In genomic region chr14:88017503-88017902, GRCh38 we compare ENCODE assay signal across 18 cellular contexts. TPM values are rescaled to one million over a fixed set of nuclear protein-coding genes. Genes with fewer than 3 reads are reported as not detected.
A peak's percentile ranks its signal among the peaks of the same experiment; 100 is the strongest.
DNase-seq lines count a peak whose midpoint lies in the region; ATAC-seq, FAIRE-seq and TF ChIP-seq lines count a peak whose summit lies in the region.
"Had no signal": no experiment of that assay in that cellular context is flagged by ENCODE, and none has a peak within 500 bp of the region (broad histone marks: within the 10 kb centered on the region; RNA-seq: fewer than 3 reads in every experiment).

No MANE protein-coding gene starts in this region.

- POLR2A ChIA-PET in CD4-positive, alpha-beta memory T cell (lab: Charles Lee; ENCODE audit: partially characterized antibody), result interaction anchor here (1.2 to 1.8 kb wide), 5 partner anchors 9 to 66 kb away, joined by 3 to 8 read pairs (median 4); no protein-coding TSS in a partner anchor

- H3K4me1 Mint-ChIP-seq in CD14-positive monocyte, result peaks cover 49% of the 10 kb centered on the region
- H3K4me1 Mint-ChIP-seq in CD4-positive, alpha-beta memory T cell, result peaks cover 31 to 66% (median 49%) of the 10 kb centered on the region in 4 donors
- peaks cover 46% of the 10 kb centered on the region for H3K4me1 Mint-ChIP-seq in activated T-helper 17 cell treated with anti-CD3 and anti-CD28 coated beads, Interleukin-2, amount 50 U/mL, for 72 hours
- peaks cover 14% of the 10 kb centered on the region for H3K4me1 Mint-ChIP-seq in memory B cell

- H3K27me3 ChIP-seq in CD4-positive, alpha-beta memory T cell (ENCODE audit: insufficient read depth, low read length), result no peaks in the 10 kb centered on the region

- peak; percentile 70 for ATAC-seq in activated T-helper 17 cell treated with anti-CD3 and anti-CD28 coated beads, Interleukin-2, amount 50 U/mL, for 72 hours (replicated peaks)
- ATAC-seq in memory B cell (ENCODE audit: low read depth) (no peak), HG02852 (IDR thresholded peaks at IDR 0.05; ENCODE audit: unreplicated experiment) (no peak)
- ATAC-seq: SK-N-SH treated with all-trans-retinoic acid at 6 μM for 48 hours had no signal

- H3K4me3 Mint-ChIP-seq in CD14-positive monocyte (no peak overlapping the region), memory B cell (no peak overlapping the region)
- H3K4me3 Mint-ChIP-seq in CD4-positive, alpha-beta memory T cell, result peak overlapping the region in 1 of 8 donors; percentile 9
- peak overlapping the region; percentile 43 for H3K4me3 Mint-ChIP-seq in activated T-helper 17 cell treated with anti-CD3 and anti-CD28 coated beads, Interleukin-2, amount 50 U/mL, for 72 hours

- peaks cover 38% of the 10 kb centered on the region for H3K4me1 ChIP-seq in CD4-positive, alpha-beta memory T cell (ENCODE audit: insufficient read depth, low read length)

- no peak overlapping the region for H3K27ac ChIP-seq in CD4-positive, alpha-beta memory T cell (ENCODE audit: low read depth, low read length)

- H3K27me3 Mint-ChIP-seq in CD14-positive monocyte (ENCODE audit: low read depth in 3 of 3), result peaks cover 0 to 2% (median 1%) of the 10 kb centered on the region in 3 donors
- H3K27me3 Mint-ChIP-seq in CD4-positive, alpha-beta memory T cell, result no peaks in the 10 kb centered on the region
- H3K27me3 Mint-ChIP-seq in activated T-helper 17 cell treated with anti-CD3 and anti-CD28 coated beads, Interleukin-2, amount 50 U/mL, for 72 hours, result no peaks in the 10 kb centered on the region
- H3K27me3 Mint-ChIP-seq in memory B cell, result no peaks in the 10 kb centered on the region

- no peak for DNase-seq in CD14-positive monocyte (ENCODE audit: low spot score)
- no peak for DNase-seq in CD4-positive, alpha-beta memory T cell
- no peak for DNase-seq in memory B cell (ENCODE audit: low spot score in 2 of 2)
- no peak for DNase-seq in HTR-8/SVneo (ENCODE audit: insufficient read length, low spot score)
- no peak for DNase-seq in NCI-H1105 (lab: John Stamatoyannopoulos, UW)
- DNase-seq: DND-41; HCEC 1CT; KG1; NCI-H1092 treated with DMSO at 0.1 percent for 48 hours; NCI-H187; NCI-H526 treated with DMSO at 0.1 percent for 48 hours; NK-92 treated with Interleukin-12 subunit alpha and Interleukin-12 subunit beta, amount 100 ng/mL, for 24 hours; OCI-M1; SHP77 treated with DMSO at 0.1 percent for 48 hours had no signal

- TF ChIP-seq CTCF in CD14-positive monocyte (IDR thresholded peaks at IDR 0.05), result no peak

- FAIRE-seq in HTR-8/SVneo (lab: Jason Lieb, UNC), result no peak
- FAIRE-seq: G401.6 had no signal

- H3K9me3 ChIP-seq in CD4-positive, alpha-beta memory T cell (ENCODE audit: control insufficient read depth in 1 of 2, low read length in 2 of 2), result no peaks in the 10 kb centered on the region

- intact Hi-C loops in CD14-positive monocyte (cut with micrococcal nuclease), result loop anchor here in 1 of 2 donors (10.0 kb wide), 1 partner anchor 47 kb away; no protein-coding TSS in a partner anchor
- intact Hi-C loops in CD4-positive, alpha-beta memory T cell (cut with micrococcal nuclease), result no loop called here

- H3K36me3 Mint-ChIP-seq in CD14-positive monocyte, result peaks cover 47 to 50% of the 10 kb centered on the region in 2 donors
- peaks cover 30 to 38% of the 10 kb centered on the region in 2 donors for H3K36me3 Mint-ChIP-seq in CD4-positive, alpha-beta memory T cell
- peaks cover 51% of the 10 kb centered on the region for H3K36me3 Mint-ChIP-seq in activated T-helper 17 cell treated with anti-CD3 and anti-CD28 coated beads, Interleukin-2, amount 50 U/mL, for 72 hours (ENCODE audit: low read depth)
- H3K36me3 Mint-ChIP-seq in memory B cell, result peaks cover 16% of the 10 kb centered on the region

- H3K4me3 ChIP-seq in CD4-positive, alpha-beta memory T cell (ENCODE audit: low read length in 2 of 2), result no peak overlapping the region

- no peaks in the 10 kb centered on the region for H3K36me3 ChIP-seq in CD4-positive, alpha-beta memory T cell (ENCODE audit: insufficient read depth, low read length)

- peak overlapping the region in 6 of 7 donors; percentile 45 to 81 (median 62) for H3K27ac Mint-ChIP-seq in CD14-positive monocyte
- H3K27ac Mint-ChIP-seq in CD4-positive, alpha-beta memory T cell, result peak overlapping the region in 4 of 7 donors; percentile 12 to 78 (median 64)
- peak overlapping the region; percentile 79 for H3K27ac Mint-ChIP-seq in activated T-helper 17 cell treated with anti-CD3 and anti-CD28 coated beads, Interleukin-2, amount 50 U/mL, for 72 hours
- H3K27ac Mint-ChIP-seq in memory B cell, result peak overlapping the region; percentile 20

- CTCF ChIA-PET in CD4-positive, alpha-beta memory T cell (lab: Charles Lee; ENCODE audit: partially characterized antibody), result interaction anchor here (1.1 to 7.4 kb wide), 4 partner anchors 9 to 152 kb away, joined by 4 to 52 read pairs (median 13); no protein-coding TSS in a partner anchor

- H3K9me3 Mint-ChIP-seq in CD14-positive monocyte, result peaks cover 0 to 7% (median 0%) of the 10 kb centered on the region in 7 donors
- peaks cover 0 to 4% (median 0%) of the 10 kb centered on the region in 8 donors for H3K9me3 Mint-ChIP-seq in CD4-positive, alpha-beta memory T cell
- peaks cover 6% of the 10 kb centered on the region for H3K9me3 Mint-ChIP-seq in activated T-helper 17 cell treated with anti-CD3 and anti-CD28 coated beads, Interleukin-2, amount 50 U/mL, for 72 hours
- H3K9me3 Mint-ChIP-seq in memory B cell, result no peaks in the 10 kb centered on the region

RNA-seq across cellular contexts. Expression of gene GPR65, which starts 12.6 kb away (rescaled TPM):
- 10 to 100 TPM; 15.5 to 33.3 TPM for polyA plus RNA-seq in CD14-positive monocyte
- 10 to 100 TPM; 14.2 to 15.5 TPM for total RNA-seq in CD4-positive, alpha-beta memory T cell
- 10 to 100 TPM; 26.0 to 35.0 TPM for polyA plus RNA-seq in CD4-positive, alpha-beta memory T cell
- total RNA-seq in activated T-helper 17 cell treated with anti-CD3 and anti-CD28 coated beads, Interleukin-2, amount 50 U/mL, for 72 hours, result 10 to 100 TPM; 15.0 to 33.9 TPM

RNA-seq across cellular contexts. Expression of gene GALC, which starts 24.5 kb away (rescaled TPM):
- 10 to 100 TPM; 28.6 to 40.6 TPM for polyA plus RNA-seq in CD14-positive monocyte
- 10 to 100 TPM; 26.6 to 28.7 TPM for total RNA-seq in CD4-positive, alpha-beta memory T cell
- polyA plus RNA-seq in CD4-positive, alpha-beta memory T cell, result 10 to 100 TPM; 23.4 to 27.9 TPM
- total RNA-seq in activated T-helper 17 cell treated with anti-CD3 and anti-CD28 coated beads, Interleukin-2, amount 50 U/mL, for 72 hours, result 10 to 100 TPM; 17.7 to 32.4 TPM

Comparison
In these comparisons a context has a peak if more than half of its experiments do, and no peak if none do; other contexts are left out.
1. H3K27ac Mint-ChIP-seq: peak in every context shown above with its lines; median percentile 79 in activated T-helper 17 cell treated with anti-CD3 and anti-CD28 coated beads, Interleukin-2, amount 50 U/mL, for 72 hours; 64 in CD4-positive, alpha-beta memory T cell; 62 in CD14-positive monocyte; 20 in memory B cell.